ENCODE assay signal across 9 cellular contexts in the genomic region with DNA sequence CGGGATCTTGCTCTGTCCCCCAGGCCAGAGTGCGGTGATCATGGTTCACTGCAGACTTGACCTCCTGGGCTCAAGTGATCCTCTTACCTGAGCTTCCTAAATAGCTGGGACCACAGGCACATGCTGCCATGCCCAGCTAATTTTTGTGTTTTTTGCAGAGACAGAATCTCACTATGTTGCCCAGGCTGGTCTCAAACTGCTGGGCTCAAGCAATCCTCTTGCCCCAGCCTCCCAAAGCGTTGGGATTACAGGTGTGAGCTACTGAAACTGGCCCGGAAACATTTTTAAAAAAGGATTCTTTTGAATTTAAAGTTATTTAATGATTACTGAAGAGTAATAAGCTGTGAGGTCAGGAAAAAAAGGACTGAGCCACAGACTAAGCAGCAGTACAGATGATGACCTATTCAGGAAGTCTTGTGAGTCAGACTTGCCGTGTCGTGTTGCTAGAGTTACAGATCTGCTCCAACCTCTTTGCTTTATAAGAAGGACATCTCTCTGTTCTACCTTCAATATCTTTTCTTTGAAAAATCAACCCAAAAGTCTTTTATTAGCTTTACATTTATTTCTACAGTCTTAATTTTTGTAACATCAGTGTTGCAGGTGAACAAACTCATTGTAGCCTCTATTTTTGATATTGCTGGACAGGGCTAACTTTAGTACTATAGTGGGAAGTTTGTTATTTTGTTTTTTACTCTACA.
A peak's percentile ranks its signal among the peaks of the same experiment; 100 is the strongest.
DNase-seq lines count a peak whose midpoint lies in the region; ATAC-seq and TF ChIP-seq lines count a peak whose summit lies in the region.
"Had no signal": no experiment of that assay in that cellular context is flagged by ENCODE, and none has a peak within 500 bp of the region (broad histone marks: within the 10 kb centered on the region; RNA-seq: fewer than 3 reads in every experiment).

No MANE protein-coding gene starts in this region.

- intact Hi-C loops in CD14-positive monocyte (cut with micrococcal nuclease) (loop anchor here (5.0 to 10.0 kb wide), 2 partner anchors 108 to 226 kb away; a partner anchor contains a TSS), colonic mucosa (cut with DNase I) (no loop called here)

- H3K4me3 ChIP-seq in adipocyte (ENCODE audit: low read length) = no peak overlapping the region
- no peak overlapping the region for H3K4me3 ChIP-seq in lung
- no peak overlapping the region for H3K4me3 ChIP-seq in colonic mucosa
- H3K4me3 ChIP-seq: skin epidermis had no signal

- peak overlapping the region in 4 of 7 donors; percentile 43 to 86 (median 53) for H3K27ac Mint-ChIP-seq in CD14-positive monocyte
- H3K27ac Mint-ChIP-seq in T-cell = peak overlapping the region; percentile 90 to 92

- CTCF ChIA-PET in T-cell (lab: Charles Lee) = interaction anchor here (0.6 to 2.0 kb wide), 8 partner anchors 8 to 414 kb away, joined by 3 to 6 read pairs (median 4); a partner anchor contains a TSS

- POLR2A ChIA-PET in T-cell (lab: Charles Lee) = interaction anchor here (0.6 to 1.0 kb wide), 3 partner anchors 42 to 108 kb away, joined by 3 to 4 read pairs (median 3); no protein-coding TSS in a partner anchor

- DNase-seq in CD14-positive monocyte (ENCODE audit: low spot score) (peak; percentile 73), T-cell (peak in 25 of 34 experiments; percentile 3 to 54 (median 13)), adipocyte (ENCODE audit: low read depth) (peak; percentile 79), lung (ENCODE audit: low spot score) (no peak), colonic mucosa (no peak), ureter (ENCODE audit: low spot score) (no peak)
- DNase-seq in stimulated activated CD8-positive, alpha-beta memory T cell treated with anti-CD3 and anti-CD28 coated beads, Interleukin-4, amount 100 ng/mL, for 48 hours = peak; percentile 85

- peak; percentile 45 for ATAC-seq in HG02763 (IDR thresholded peaks at IDR 0.05; ENCODE audit: unreplicated experiment)
- peak; percentile 85 to 96 (median 92) for ATAC-seq in T-cell (replicated peaks in 1 of 4)
- ATAC-seq in lung (ENCODE audit: insufficient read depth, low FRiP score) = no peak

- H3K9ac ChIP-seq in adipocyte (ENCODE audit: low read length) = no peak overlapping the region
- H3K9ac ChIP-seq in colonic mucosa (ENCODE audit: low read depth in 2 of 2, low read length in 2 of 2) = no peak overlapping the region

- H3K27me3 Mint-ChIP-seq in CD14-positive monocyte (ENCODE audit: low read depth in 3 of 3) (peaks cover 0 to 1% (median 0%) of the 10 kb centered on the region in 3 donors), T-cell (no peaks in the 10 kb centered on the region)

- no peak overlapping the region for H3K4me3 Mint-ChIP-seq in CD14-positive monocyte
- peak overlapping the region in 2 of 3 donors; percentile 62 for H3K4me3 Mint-ChIP-seq in T-cell

- TF ChIP-seq CTCF in CD14-positive monocyte (IDR thresholded peaks at IDR 0.05) (no peak), lung (IDR thresholded peaks at IDR 0.05; ENCODE audit: control extremely low read depth, extremely low read depth) (no peak), colonic mucosa (IDR thresholded peaks at IDR 0.05) (no peak)

- H3K9me3 ChIP-seq in adipocyte (ENCODE audit: control insufficient read depth, low read length) = no peaks in the 10 kb centered on the region
- H3K9me3 ChIP-seq in lung (ENCODE audit: control insufficient read depth in 2 of 2, insufficient read depth in 1 of 2, low read length in 1 of 2) = peaks cover 0 to 1% of the 10 kb centered on the region in 2 donors
- H3K9me3 ChIP-seq in colonic mucosa = no peaks in the 10 kb centered on the region

- H3K27me3 ChIP-seq in adipocyte (replicated peaks; ENCODE audit: control insufficient read depth, insufficient read depth, low read length) (no peaks in the 10 kb centered on the region), lung (ENCODE audit: control insufficient read depth, insufficient read depth) (no peaks in the 10 kb centered on the region), colonic mucosa (no peaks in the 10 kb centered on the region)

- peaks cover 24% of the 10 kb centered on the region for H3K4me1 Mint-ChIP-seq in CD14-positive monocyte
- peaks cover 71 to 88% (median 73%) of the 10 kb centered on the region in 3 donors for H3K4me1 Mint-ChIP-seq in T-cell

- H3K27ac ChIP-seq in lung (ENCODE audit: low read depth in 1 of 2, low read length in 1 of 2) (peak overlapping the region; percentile 3 to 77), colonic mucosa (no peak overlapping the region)

- WGBS in lung, 2 donors = 65 to 69% methylated on average over 6 of the region's 6 CpGs

- peaks cover 24% of the 10 kb centered on the region for H3K4me1 ChIP-seq in adipocyte (ENCODE audit: control insufficient read depth, insufficient read depth, low read length)
- H3K4me1 ChIP-seq in lung (ENCODE audit: control insufficient read depth in 2 of 2, insufficient read depth in 2 of 2, low read length in 2 of 2) = peaks cover 3 to 19% of the 10 kb centered on the region in 2 donors
- H3K4me1 ChIP-seq in colonic mucosa = no peaks in the 10 kb centered on the region

- H3K9me3 Mint-ChIP-seq in CD14-positive monocyte = no peaks in the 10 kb centered on the region
- H3K9me3 Mint-ChIP-seq in T-cell = no peaks in the 10 kb centered on the region

- H3K36me3 ChIP-seq in adipocyte (ENCODE audit: control insufficient read depth, insufficient read depth, low read length, severe bottlenecking) (no peaks in the 10 kb centered on the region), lung (ENCODE audit: control insufficient read depth in 2 of 2, insufficient read depth in 2 of 2, low read length in 2 of 2) (peaks cover 0 to 2% of the 10 kb centered on the region in 2 donors), colonic mucosa (no peaks in the 10 kb centered on the region)

- H3K36me3 Mint-ChIP-seq in CD14-positive monocyte (peaks cover 10 to 38% of the 10 kb centered on the region in 2 donors), T-cell (peaks cover 14% of the 10 kb centered on the region)

Comparison
In these comparisons a context has a peak if more than half of its experiments do, and no peak if none do; other contexts are left out.
1. DNase-seq: peak in CD14-positive monocyte (single experiment), T-cell (25 of 34), adipocyte (single experiment) and stimulated activated CD8-positive, alpha-beta memory T cell treated with anti-CD3 and anti-CD28 coated beads, Interleukin-4, amount 100 ng/mL, for 48 hours (single experiment); none in lung (single experiment), colonic mucosa (single experiment) and ureter (single experiment).
2. H3K4me3 Mint-ChIP-seq: peak in T-cell (2 of 3); none in CD14-positive monocyte (0 of 2).